12 cellular contexts compared by ENCODE assay signal in genomic region chr20:32168184-32168910, GRCh38. TPM values are rescaled to one million over a fixed set of nuclear protein-coding genes. Genes with fewer than 3 reads are reported as not detected.
A peak's percentile ranks its signal among the peaks of the same experiment; 100 is the strongest.
DNase-seq lines count a peak whose midpoint lies in the region; ATAC-seq, FAIRE-seq and TF ChIP-seq lines count a peak whose summit lies in the region.
"Had no signal": no experiment of that assay in that cellular context is flagged by ENCODE, and none has a peak within 500 bp of the region (broad histone marks: within the 10 kb centered on the region; RNA-seq: fewer than 3 reads in every experiment).

No MANE protein-coding gene starts in this region.

- WGBS in small intestine, 3 donors, result 53 to 74% (median 73%) methylated on average over 2 of the region's 2 CpGs

- CTCF ChIA-PET in activated naive CD4-positive, alpha-beta T cell treated with anti-CD3 and anti-CD28 coated beads, Interleukin-2, amount 10 ng/mL, durations not matched to agents 7 days and 5 days (lab: Charles Lee), result no interaction called here

- H3K4me1 Mint-ChIP-seq in activated naive CD4-positive, alpha-beta T cell treated with anti-CD3 and anti-CD28 coated beads, Interleukin-2, amount 10 ng/mL, durations not matched to agents 7 days and 5 days, result no peaks in the 10 kb centered on the region
- no peaks in the 10 kb centered on the region for H3K4me1 Mint-ChIP-seq in stimulated activated naive B cell treated with anti-CD40 and anti-IgM and Interleukin-4, amounts not matched to agents 10 μg/mL and 1 μg/mL and 100 μg/mL, for 72 hours
- H3K4me1 Mint-ChIP-seq: B cell; central memory CD8-positive, alpha-beta T cell had no signal

- no peak overlapping the region for H3K4me3 ChIP-seq in fibroblast of mammary gland (ENCODE audit: control insufficient read depth, low read depth, low read length)
- no peak overlapping the region for H3K4me3 ChIP-seq in small intestine (ENCODE audit: low read depth in 1 of 2, low read length in 2 of 2)

- H3K27ac Mint-ChIP-seq in activated naive CD4-positive, alpha-beta T cell treated with anti-CD3 and anti-CD28 coated beads, Interleukin-2, amount 10 ng/mL, durations not matched to agents 7 days and 5 days, result peak overlapping the region; percentile 25
- H3K27ac Mint-ChIP-seq in stimulated activated naive B cell treated with anti-CD40 and anti-IgM and Interleukin-4, amounts not matched to agents 10 μg/mL and 1 μg/mL and 100 μg/mL, for 72 hours, result peak overlapping the region; percentile 14
- H3K27ac Mint-ChIP-seq: B cell had no signal

- no peak for DNase-seq in activated naive CD4-positive, alpha-beta T cell treated with anti-CD3 and anti-CD28 coated beads, Interleukin-2, amount 10 ng/mL, durations not matched to agents 7 days and 5 days
- DNase-seq in activated naive CD4-positive, alpha-beta T cell treated with anti-CD3 and anti-CD28 coated beads, Interleukin-2, amount 50 U/mL, for 16 hours, result no peak
- DNase-seq in NCI-H82 treated with DMSO at 0.1 percent for 48 hours (lab: John Stamatoyannopoulos, UW; ENCODE audit: unreplicated experiment) (peak; percentile 13), fibroblast of mammary gland (ENCODE audit: low read depth) (peak; percentile 57), small intestine (no peak), kidney tubule cell (ENCODE audit: low spot score) (no peak)
- no peak for DNase-seq in stimulated activated naive B cell treated with anti-CD40 and anti-IgM and Interleukin-4, amounts not matched to agents 10 μg/mL and 1 μg/mL and 100 μg/mL, for 72 hours
- DNase-seq: activated CD8-positive, alpha-beta memory T cell treated with anti-CD3 and anti-CD28 coated beads, Interleukin-2, amount 50 U/mL, for 4 hours had no signal

- H3K9me3 Mint-ChIP-seq in activated naive CD4-positive, alpha-beta T cell treated with anti-CD3 and anti-CD28 coated beads, Interleukin-2, amount 10 ng/mL, durations not matched to agents 7 days and 5 days, result no peaks in the 10 kb centered on the region
- no peaks in the 10 kb centered on the region for H3K9me3 Mint-ChIP-seq in stimulated activated naive B cell treated with anti-CD40 and anti-IgM and Interleukin-4, amounts not matched to agents 10 μg/mL and 1 μg/mL and 100 μg/mL, for 72 hours
- H3K9me3 Mint-ChIP-seq: central memory CD8-positive, alpha-beta T cell had no signal

- peaks cover 25% of the 10 kb centered on the region for H3K36me3 Mint-ChIP-seq in activated naive CD4-positive, alpha-beta T cell treated with anti-CD3 and anti-CD28 coated beads, Interleukin-2, amount 10 ng/mL, durations not matched to agents 7 days and 5 days
- H3K36me3 Mint-ChIP-seq in stimulated activated naive B cell treated with anti-CD40 and anti-IgM and Interleukin-4, amounts not matched to agents 10 μg/mL and 1 μg/mL and 100 μg/mL, for 72 hours, result peaks cover 30 to 39% of the 10 kb centered on the region in 2 donors

- H3K9me3 ChIP-seq in small intestine (ENCODE audit: control insufficient read depth, low read depth), result no peaks in the 10 kb centered on the region

- no peaks in the 10 kb centered on the region for H3K27me3 ChIP-seq in small intestine (ENCODE audit: control insufficient read depth in 2 of 2, insufficient read depth in 2 of 2, low read length in 2 of 2)

- no peak for TF ChIP-seq CTCF in fibroblast of mammary gland (conservative IDR thresholded peaks at IDR 0.05; ENCODE audit: control insufficient read depth, insufficient read depth, low read depth, low read length)

- no peak for FAIRE-seq in small intestine (lab: Jason Lieb, UNC)

- H3K27ac ChIP-seq in small intestine (ENCODE audit: low read depth in 1 of 2, low read length in 1 of 2), result no peak overlapping the region
- H3K27ac ChIP-seq: KMS-11 had no signal

- H3K36me3 ChIP-seq in small intestine (ENCODE audit: control insufficient read depth in 2 of 2, insufficient read depth in 2 of 2, low read length in 2 of 2), result peaks cover 6 to 10% of the 10 kb centered on the region in 2 donors

- H3K27me3 Mint-ChIP-seq in activated naive CD4-positive, alpha-beta T cell treated with anti-CD3 and anti-CD28 coated beads, Interleukin-2, amount 10 ng/mL, durations not matched to agents 7 days and 5 days, result no peaks in the 10 kb centered on the region
- H3K27me3 Mint-ChIP-seq in stimulated activated naive B cell treated with anti-CD40 and anti-IgM and Interleukin-4, amounts not matched to agents 10 μg/mL and 1 μg/mL and 100 μg/mL, for 72 hours, result no peaks in the 10 kb centered on the region
- H3K27me3 Mint-ChIP-seq: B cell; central memory CD8-positive, alpha-beta T cell had no signal

- H3K4me1 ChIP-seq in small intestine (ENCODE audit: control insufficient read depth in 2 of 2, insufficient read depth in 1 of 2, low read depth in 1 of 2, low read length in 1 of 2), result no peaks in the 10 kb centered on the region

- ATAC-seq in stimulated activated naive B cell treated with anti-CD40 and anti-IgM and Interleukin-4, amounts not matched to agents 10 μg/mL and 1 μg/mL and 100 μg/mL, for 72 hours (replicated peaks), result no peak
- no peak for ATAC-seq in GM18873 (IDR thresholded peaks at IDR 0.05; ENCODE audit: low FRiP score, unreplicated experiment)

- H3K4me3 Mint-ChIP-seq in activated naive CD4-positive, alpha-beta T cell treated with anti-CD3 and anti-CD28 coated beads, Interleukin-2, amount 10 ng/mL, durations not matched to agents 7 days and 5 days, result no peak overlapping the region
- no peak overlapping the region for H3K4me3 Mint-ChIP-seq in stimulated activated naive B cell treated with anti-CD40 and anti-IgM and Interleukin-4, amounts not matched to agents 10 μg/mL and 1 μg/mL and 100 μg/mL, for 72 hours
- H3K4me3 Mint-ChIP-seq: B cell; central memory CD8-positive, alpha-beta T cell had no signal

RNA-seq across cellular contexts. Expression of gene PLAGL2, which starts 39.2 kb away (rescaled TPM):
- 10 to 100 TPM in 1 of 3 donors, 1 to 10 TPM in 2; 3.2 to 10.5 (median 6.7) TPM for polyA plus RNA-seq in small intestine

RNA-seq across cellular contexts. Expression of gene POFUT1, which starts 39.3 kb away (rescaled TPM):
- 10 to 100 TPM; 11.1 to 29.8 (median 12.1) TPM for polyA plus RNA-seq in small intestine

RNA-seq across cellular contexts. Expression of gene TM9SF4, which starts 58.8 kb away (rescaled TPM):
- 10 to 100 TPM; 10.5 to 27.4 (median 13.0) TPM for polyA plus RNA-seq in small intestine

Comparison
In these comparisons a context has a peak if more than half of its experiments do, and no peak if none do; other contexts are left out.
1. DNase-seq: peak in NCI-H82 treated with DMSO at 0.1 percent for 48 hours (single experiment) and fibroblast of mammary gland (single experiment); none in activated naive CD4-positive, alpha-beta T cell treated with anti-CD3 and anti-CD28 coated beads, Interleukin-2, amount 10 ng/mL, durations not matched to agents 7 days and 5 days (single experiment), activated naive CD4-positive, alpha-beta T cell treated with anti-CD3 and anti-CD28 coated beads, Interleukin-2, amount 50 U/mL, for 16 hours (single experiment), stimulated activated naive B cell treated with anti-CD40 and anti-IgM and Interleukin-4, amounts not matched to agents 10 μg/mL and 1 μg/mL and 100 μg/mL, for 72 hours (single experiment), small intestine (single experiment) and kidney tubule cell (single experiment).